ENCODE assay signal across 13 cellular contexts in genomic region chr6:14450133-14451040, GRCh38.
DNase-seq lines count a peak whose midpoint lies in the region; TF ChIP-seq lines count a peak whose summit lies in the region.
"Had no signal": no experiment of that assay in that cellular context is flagged by ENCODE, and none has a peak within 500 bp of the region (broad histone marks: within the 10 kb centered on the region; RNA-seq: fewer than 3 reads in every experiment).

No MANE protein-coding gene starts in this region.

- DNase-seq in activated T-cell treated with anti-CD3 and anti-CD28 coated beads, Interleukin-2, amount 50 U/mL, for 24 hours, result no peak
- no peak for DNase-seq in activated T-cell treated with anti-CD3 and anti-CD28 coated beads, Interleukin-2, amount 50 U/mL, for 48 hours
- DNase-seq in NCI-H1694 (lab: John Stamatoyannopoulos, UW), result peak; percentile 50
- DNase-seq in putamen (ENCODE audit: low spot score), result peak; percentile 27
- DNase-seq in mucosa of gallbladder (ENCODE audit: low spot score), result no peak
- no peak for DNase-seq in NCI-H187 treated with DMSO at 0.1 percent for 48 hours (lab: John Stamatoyannopoulos, UW)
- no peak for DNase-seq in endothelial cell (ENCODE audit: low spot score)
- DNase-seq: activated CD8-positive, alpha-beta memory T cell treated with anti-CD3 and anti-CD28 coated beads, Interleukin-2, amount 50 U/mL, for 48 hours; mucosa of descending colon; PC-3; T1000; uterus had no signal

- no peaks in the 10 kb centered on the region for H3K36me3 Mint-ChIP-seq in activated T-cell treated with anti-CD3 and anti-CD28 coated beads, Interleukin-2, amount 50 U/mL, for 24 hours (ENCODE audit: low read depth)
- peaks cover 5% of the 10 kb centered on the region for H3K36me3 Mint-ChIP-seq in brain
- H3K36me3 Mint-ChIP-seq in endothelial cell (ENCODE audit: low read depth, unreplicated experiment), result no peaks in the 10 kb centered on the region

- no peak for TF ChIP-seq CTCF in brain (conservative IDR thresholded peaks at IDR 0.05)
- TF ChIP-seq CTCF in endothelial cell (IDR thresholded peaks at IDR 0.05; ENCODE audit: unreplicated experiment), result no peak

- peak overlapping the region; percentile 80 for H3K27ac Mint-ChIP-seq in activated T-cell treated with anti-CD3 and anti-CD28 coated beads, Interleukin-2, amount 50 U/mL, for 24 hours
- H3K27ac Mint-ChIP-seq in brain, result peak overlapping the region; percentile 34 to 96 (median 87)
- H3K27ac Mint-ChIP-seq in endothelial cell (ENCODE audit: unreplicated experiment), result no peak overlapping the region

- H3K27me3 Mint-ChIP-seq in activated T-cell treated with anti-CD3 and anti-CD28 coated beads, Interleukin-2, amount 50 U/mL, for 24 hours, result no peaks in the 10 kb centered on the region
- H3K27me3 Mint-ChIP-seq in brain, result peaks cover 62% of the 10 kb centered on the region
- H3K27me3 Mint-ChIP-seq in endothelial cell (ENCODE audit: unreplicated experiment), result peaks cover 2% of the 10 kb centered on the region

- no peak overlapping the region for H3K4me3 Mint-ChIP-seq in activated T-cell treated with anti-CD3 and anti-CD28 coated beads, Interleukin-2, amount 50 U/mL, for 24 hours
- H3K4me3 Mint-ChIP-seq in brain (peak overlapping the region; percentile 45 to 81 (median 67)), endothelial cell (ENCODE audit: unreplicated experiment) (no peak overlapping the region)

- peaks cover 7% of the 10 kb centered on the region for H3K9me3 Mint-ChIP-seq in activated T-cell treated with anti-CD3 and anti-CD28 coated beads, Interleukin-2, amount 50 U/mL, for 24 hours
- H3K9me3 Mint-ChIP-seq in brain, result peaks cover 11 to 22% (median 14%) of the 10 kb centered on the region in 5 experiments
- no peaks in the 10 kb centered on the region for H3K9me3 Mint-ChIP-seq in endothelial cell (ENCODE audit: unreplicated experiment)

- H3K4me1 Mint-ChIP-seq in activated T-cell treated with anti-CD3 and anti-CD28 coated beads, Interleukin-2, amount 50 U/mL, for 24 hours (ENCODE audit: low read depth), result peaks cover 75% of the 10 kb centered on the region
- H3K4me1 Mint-ChIP-seq in brain (peaks cover 25% of the 10 kb centered on the region), endothelial cell (ENCODE audit: unreplicated experiment) (peaks cover 7% of the 10 kb centered on the region)

Comparison
In these comparisons a context has a peak if more than half of its experiments do, and no peak if none do; other contexts are left out.
1. DNase-seq: peak in NCI-H1694 (single experiment) and putamen (single experiment); none in activated T-cell treated with anti-CD3 and anti-CD28 coated beads, Interleukin-2, amount 50 U/mL, for 24 hours (single experiment), activated T-cell treated with anti-CD3 and anti-CD28 coated beads, Interleukin-2, amount 50 U/mL, for 48 hours (0 of 2), mucosa of gallbladder (single experiment), NCI-H187 treated with DMSO at 0.1 percent for 48 hours (single experiment) and endothelial cell (single experiment).
2. H3K4me3 Mint-ChIP-seq: peak in brain (5 of 5); none in activated T-cell treated with anti-CD3 and anti-CD28 coated beads, Interleukin-2, amount 50 U/mL, for 24 hours (single experiment) and endothelial cell (single experiment).